Comparison of ENCODE assay signal across 18 cellular contexts in the genomic region with DNA sequence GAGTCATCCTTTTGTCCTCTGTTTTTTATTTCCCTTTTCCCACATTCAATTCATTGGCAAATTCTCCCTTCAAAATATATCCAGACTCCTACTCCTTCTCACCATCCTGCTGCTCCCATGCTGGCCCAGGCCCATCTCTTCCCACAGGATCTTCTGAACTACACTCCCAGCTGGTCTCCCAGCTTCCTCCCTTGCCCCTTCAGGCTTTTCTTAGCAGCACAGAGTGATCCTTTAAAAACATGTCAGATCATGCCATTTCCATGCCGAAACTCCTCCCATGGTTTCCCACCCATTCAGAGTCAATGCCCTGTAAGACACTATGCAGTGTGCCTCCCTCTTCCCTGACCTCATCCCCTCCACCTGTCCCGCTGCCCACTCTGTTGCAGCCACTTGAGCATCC. TPM values are rescaled to one million over a fixed set of nuclear protein-coding genes. Genes with fewer than 3 reads are reported as not detected.
DNase-seq lines count a peak whose midpoint lies in the region; ATAC-seq and TF ChIP-seq lines count a peak whose summit lies in the region.
"Had no signal": no experiment of that assay in that cellular context is flagged by ENCODE, and none has a peak within 500 bp of the region (broad histone marks: within the 10 kb centered on the region; RNA-seq: fewer than 3 reads in every experiment).

No MANE protein-coding gene starts in this region.

- H3K27ac ChIP-seq in upper lobe of right lung = no peak overlapping the region
- H3K27ac ChIP-seq in smooth muscle cell (ENCODE audit: low read depth) = no peak overlapping the region
- H3K27ac ChIP-seq: BLaER1 treated with 17β-estradiol and CSF1 and Interleukin-3, amounts not matched to agents 10 nM and 100 nM had no signal

- intact Hi-C loops in posterior vena cava (cut with DNase I) = no loop called here
- intact Hi-C loops in upper lobe of right lung (cut with DNase I) = no loop called here

- H3K27me3 ChIP-seq in upper lobe of right lung = no peaks in the 10 kb centered on the region
- H3K27me3 ChIP-seq in smooth muscle cell (ENCODE audit: low read depth) = peaks cover 22% of the 10 kb centered on the region
- H3K27me3 ChIP-seq: BLaER1 treated with 17β-estradiol and CSF1 and Interleukin-3, amounts not matched to agents 10 nM and 100 nM had no signal

- 89% methylated on average over 2 of the region's 2 CpGs for WGBS in smooth muscle cell (ENCODE audit: low lambda C conversion rate)

- H3K9ac ChIP-seq in smooth muscle cell (ENCODE audit: low read depth) = no peak overlapping the region
- H3K9ac ChIP-seq: BLaER1 treated with 17β-estradiol and CSF1 and Interleukin-3, amounts not matched to agents 10 nM and 100 nM had no signal

- H3K4me1 ChIP-seq in upper lobe of right lung = no peaks in the 10 kb centered on the region
- H3K4me1 ChIP-seq in smooth muscle cell (ENCODE audit: low read depth) = no peaks in the 10 kb centered on the region

- H4K20me1 ChIP-seq in smooth muscle cell (ENCODE audit: low read depth) = no peaks in the 10 kb centered on the region
- H4K20me1 ChIP-seq: BLaER1 treated with 17β-estradiol and CSF1 and Interleukin-3, amounts not matched to agents 10 nM and 100 nM had no signal

- TF ChIP-seq CTCF in epithelial cell of esophagus (IDR thresholded peaks at IDR 0.05; ENCODE audit: insufficient read depth, low read depth, low read length, missing control alignments) = no peak
- no peak for TF ChIP-seq CTCF in upper lobe of right lung (IDR thresholded peaks at IDR 0.05)
- no peak for TF ChIP-seq CTCF in smooth muscle cell (IDR thresholded peaks at IDR 0.05; ENCODE audit: borderline replicate concordance, insufficient read depth, poor library complexity, severe bottlenecking)

- no peaks in the 10 kb centered on the region for H3F3A ChIP-seq in smooth muscle cell (ENCODE audit: low read depth)

- no peak overlapping the region for H2AFZ ChIP-seq in smooth muscle cell (ENCODE audit: low read depth)
- H2AFZ ChIP-seq: GM23338 had no signal

- H3K79me2 ChIP-seq in smooth muscle cell (ENCODE audit: low read depth) = no peaks in the 10 kb centered on the region

- H3K9me3 ChIP-seq in upper lobe of right lung (no peaks in the 10 kb centered on the region), smooth muscle cell (replicated peaks; ENCODE audit: low read depth) (no peaks in the 10 kb centered on the region)
- H3K9me3 ChIP-seq: BLaER1 treated with 17β-estradiol and CSF1 and Interleukin-3, amounts not matched to agents 10 nM and 100 nM had no signal

- peak; percentile 58 for DNase-seq in Ammon's horn (ENCODE audit: low spot score)
- DNase-seq in epithelial cell of esophagus (ENCODE audit: low read depth) = peak; percentile 69
- DNase-seq in posterior vena cava (ENCODE audit: low spot score) = peak; percentile 46
- peak; percentile 23 for DNase-seq in upper lobe of right lung
- no peak for DNase-seq in activated CD4-positive, CD25-positive, alpha-beta regulatory T cell treated with anti-CD3 and anti-CD28 coated beads, Interleukin-2, amount 50 U/mL, for 72 hours
- no peak for DNase-seq in smooth muscle cell (lab: John Stamatoyannopoulos, UW; ENCODE audit: unreplicated experiment)
- DNase-seq: 8988T; AML-193; Calu3; CD4-positive, alpha-beta T cell; DMS 273 treated with DMSO at 0.1 percent for 48 hours; H7 had no signal

- H3K4me3 ChIP-seq in epithelial cell of esophagus (ENCODE audit: low read length) (no peak overlapping the region), upper lobe of right lung (no peak overlapping the region), smooth muscle cell (no peak overlapping the region)
- H3K4me3 ChIP-seq: BLaER1 treated with 17β-estradiol and CSF1 and Interleukin-3, amounts not matched to agents 10 nM and 100 nM; GM12878; GM23338 had no signal

- H3K36me3 ChIP-seq in upper lobe of right lung = no peaks in the 10 kb centered on the region
- H3K36me3 ChIP-seq in smooth muscle cell (ENCODE audit: low read depth) = no peaks in the 10 kb centered on the region
- H3K36me3 ChIP-seq: BLaER1 treated with 17β-estradiol and CSF1 and Interleukin-3, amounts not matched to agents 10 nM and 100 nM had no signal

- no peak overlapping the region for H3K4me2 ChIP-seq in smooth muscle cell
- H3K4me2 ChIP-seq: BLaER1 treated with 17β-estradiol and CSF1 and Interleukin-3, amounts not matched to agents 10 nM and 100 nM; GM23338 had no signal

- no peak for ATAC-seq in upper lobe of right lung
- ATAC-seq in HG02852 (IDR thresholded peaks at IDR 0.05; ENCODE audit: unreplicated experiment) = no peak
- ATAC-seq: GM12878, GM23338, HepG2 had no signal

RNA-seq across cellular contexts. Expression of a gene that starts 2.4 kb away (rescaled TPM):
- total RNA-seq in posterior vena cava (not detected), upper lobe of right lung (not detected), smooth muscle cell (5.6 and 8.0 TPM in 2 replicates)
- 0.09 and 2.1 TPM in 2 replicates for polyA plus RNA-seq in smooth muscle cell
- total RNA-seq: Calu3; CD4-positive, alpha-beta T cell; Daoy; GM12878; GM23338; H7; HepG2 had no signal
- polyA plus RNA-seq: GM12878, GM23338, HepG2 had no signal

RNA-seq across cellular contexts. Expression of a gene that starts 18.3 kb away (rescaled TPM):
- total RNA-seq in posterior vena cava (not detected), upper lobe of right lung (not detected), smooth muscle cell (not detected in 2 replicates)
- polyA plus RNA-seq in smooth muscle cell = 0.23 TPM in 1 of 2 replicates, not detected in the other
- total RNA-seq: Calu3; CD4-positive, alpha-beta T cell; Daoy; GM12878; GM23338; H7; HepG2 had no signal
- polyA plus RNA-seq: GM12878, GM23338, HepG2 had no signal

RNA-seq across cellular contexts. Expression of a gene that starts 20.6 kb away (rescaled TPM):
- total RNA-seq in posterior vena cava (not detected), upper lobe of right lung (not detected), smooth muscle cell (not detected in 2 replicates)
- not detected in 2 replicates for polyA plus RNA-seq in smooth muscle cell
- total RNA-seq: Calu3; CD4-positive, alpha-beta T cell; GM23338; H7; HepG2 had no signal
- polyA plus RNA-seq: GM23338, HepG2 had no signal

RNA-seq across cellular contexts. Expression of a gene that starts 46.3 kb away (rescaled TPM):
- not detected for total RNA-seq in posterior vena cava
- not detected for total RNA-seq in upper lobe of right lung
- 0.94 and 1.9 TPM in 2 replicates for total RNA-seq in smooth muscle cell
- polyA plus RNA-seq in smooth muscle cell = 0.37 TPM in 1 of 2 replicates, not detected in the other
- total RNA-seq: Calu3; CD4-positive, alpha-beta T cell; GM12878; GM23338; H7; HepG2 had no signal
- polyA plus RNA-seq: GM12878, GM23338, HepG2 had no signal

Comparison
In these comparisons a context has a peak if more than half of its experiments do, and no peak if none do; other contexts are left out.
1. DNase-seq: peak in Ammon's horn (single experiment), epithelial cell of esophagus (single experiment), posterior vena cava (single experiment) and upper lobe of right lung (single experiment); none in activated CD4-positive, CD25-positive, alpha-beta regulatory T cell treated with anti-CD3 and anti-CD28 coated beads, Interleukin-2, amount 50 U/mL, for 72 hours (single experiment) and smooth muscle cell (single experiment).